ENCODE assay signal across 9 cellular contexts in the genomic region with DNA sequence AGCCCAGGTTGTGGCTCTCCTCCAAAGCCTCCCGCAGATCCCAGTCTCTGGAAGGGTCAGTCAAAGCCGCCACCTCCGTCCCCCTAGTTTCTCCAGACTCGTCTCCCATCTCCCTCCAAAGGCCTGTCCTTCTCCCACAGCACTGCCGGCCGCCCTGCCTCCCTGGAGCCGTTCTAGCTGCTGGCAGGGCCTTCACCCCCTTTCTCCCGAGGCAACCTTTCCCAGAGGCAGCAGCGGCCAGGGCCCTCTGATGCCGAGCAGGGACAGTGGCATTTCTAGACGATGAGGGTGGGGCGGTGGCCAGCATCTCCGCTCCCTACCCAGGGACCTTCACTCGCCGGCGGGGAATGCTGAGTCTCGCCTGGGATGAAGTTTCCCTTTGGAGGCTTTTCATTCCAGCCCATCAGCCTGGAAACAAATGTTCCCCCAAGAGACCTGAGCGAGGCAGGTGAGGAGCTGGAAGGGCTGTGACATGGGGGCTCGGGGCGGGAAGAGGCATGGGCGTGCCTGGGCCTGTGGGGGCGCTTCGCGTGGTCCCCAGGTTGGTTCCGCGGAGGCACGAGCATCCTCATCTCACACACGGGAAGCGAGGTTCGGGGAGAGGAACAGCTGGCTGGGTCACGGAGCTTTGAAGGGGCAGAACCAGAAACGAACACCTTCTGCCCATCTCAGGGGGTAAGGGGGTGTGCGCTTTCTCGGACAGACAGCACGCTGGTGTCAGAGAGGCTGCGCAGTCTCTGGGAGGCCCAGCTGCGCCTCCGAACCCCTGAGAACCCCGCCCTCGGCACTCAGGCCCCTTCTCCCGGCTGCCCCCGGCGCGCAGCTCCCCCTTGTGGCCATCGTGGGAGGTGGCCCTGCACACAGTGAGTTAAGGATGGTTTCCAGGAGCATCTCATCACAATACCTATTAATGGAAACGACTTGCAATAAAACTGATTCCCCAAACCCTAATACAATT. TPM values are rescaled to one million over a fixed set of nuclear protein-coding genes. Genes with fewer than 3 reads are reported as not detected.
DNase-seq lines count a peak whose midpoint lies in the region; ATAC-seq and TF ChIP-seq lines count a peak whose summit lies in the region.
"Had no signal": no experiment of that assay in that cellular context is flagged by ENCODE, and none has a peak within 500 bp of the region (broad histone marks: within the 10 kb centered on the region; RNA-seq: fewer than 3 reads in every experiment).

No MANE protein-coding gene starts in this region.

- no peaks in the 10 kb centered on the region for H3K27me3 Mint-ChIP-seq in T-helper 2 cell treated with Interferon-gamma antibody and Interleukin-4, amounts not matched to agents 5 μg/mL and 100 μg/mL, for 36 hours (ENCODE audit: low read depth)
- no peaks in the 10 kb centered on the region for H3K27me3 Mint-ChIP-seq in activated CD4-positive, alpha-beta T cell treated with anti-CD3 and anti-CD28 coated beads, Interleukin-2, amount 10 ng/mL, durations not matched to agents 24 days and 14 days
- H3K27me3 Mint-ChIP-seq: T-cell had no signal

- H3K27ac Mint-ChIP-seq in T-helper 2 cell treated with Interferon-gamma antibody and Interleukin-4, amounts not matched to agents 5 μg/mL and 100 μg/mL, for 36 hours: no peak overlapping the region
- no peak overlapping the region for H3K27ac Mint-ChIP-seq in activated CD4-positive, alpha-beta T cell treated with anti-CD3 and anti-CD28 coated beads, Interleukin-2, amount 10 ng/mL, durations not matched to agents 24 days and 14 days
- H3K27ac Mint-ChIP-seq: T-cell had no signal

- H3K36me3 Mint-ChIP-seq in T-helper 2 cell treated with Interferon-gamma antibody and Interleukin-4, amounts not matched to agents 5 μg/mL and 100 μg/mL, for 36 hours (ENCODE audit: low read depth): no peaks in the 10 kb centered on the region
- H3K36me3 Mint-ChIP-seq in activated CD4-positive, alpha-beta T cell treated with anti-CD3 and anti-CD28 coated beads, Interleukin-2, amount 10 ng/mL, durations not matched to agents 24 days and 14 days (ENCODE audit: low read depth): no peaks in the 10 kb centered on the region

- H3K9me3 ChIP-seq in testis: no peaks in the 10 kb centered on the region

- H3K27ac ChIP-seq in testis: no peak overlapping the region

- H3K36me3 ChIP-seq in testis (ENCODE audit: low read depth, missing control alignments): no peaks in the 10 kb centered on the region

- H3K4me3 ChIP-seq in fibroblast of the aortic adventitia (ENCODE audit: low read depth, low read length) (no peak overlapping the region), testis (peak overlapping the region in 1 of 2 donors; percentile 36)

- H3K27me3 ChIP-seq in testis: no peaks in the 10 kb centered on the region

- TF ChIP-seq CTCF in fibroblast of the aortic adventitia (IDR thresholded peaks at IDR 0.05; ENCODE audit: insufficient read depth, low read length) (peak; percentile 48), testis (IDR thresholded peaks at IDR 0.05) (peak in 2 of 3 experiments; percentile 45 to 54)

- no peak overlapping the region for H3K4me3 Mint-ChIP-seq in T-helper 2 cell treated with Interferon-gamma antibody and Interleukin-4, amounts not matched to agents 5 μg/mL and 100 μg/mL, for 36 hours
- H3K4me3 Mint-ChIP-seq in activated CD4-positive, alpha-beta T cell treated with anti-CD3 and anti-CD28 coated beads, Interleukin-2, amount 10 ng/mL, durations not matched to agents 24 days and 14 days: no peak overlapping the region
- H3K4me3 Mint-ChIP-seq: T-cell had no signal

- intact Hi-C loops in activated CD4-positive, alpha-beta T cell treated with anti-CD3 and anti-CD28 coated beads, Interleukin-2, amount 10 ng/mL, durations not matched to agents 24 days and 14 days (cut with micrococcal nuclease): no loop called here
- intact Hi-C loops in testis (cut with DNase I; ENCODE audit: low total_unique reads): no loop called here

- H3K4me1 ChIP-seq in testis: peaks cover 3% of the 10 kb centered on the region

- no peaks in the 10 kb centered on the region for H3K4me1 Mint-ChIP-seq in T-helper 2 cell treated with Interferon-gamma antibody and Interleukin-4, amounts not matched to agents 5 μg/mL and 100 μg/mL, for 36 hours (ENCODE audit: low read depth)
- no peaks in the 10 kb centered on the region for H3K4me1 Mint-ChIP-seq in activated CD4-positive, alpha-beta T cell treated with anti-CD3 and anti-CD28 coated beads, Interleukin-2, amount 10 ng/mL, durations not matched to agents 24 days and 14 days
- H3K4me1 Mint-ChIP-seq: T-cell had no signal

- WGBS in testis, 2 donors: 40 to 64% methylated on average over 42 to 46 of the region's 46 CpGs

- peak in 3 of 5 experiments; percentile 12 to 30 (median 18) for DNase-seq in T-helper 2 cell
- no peak for DNase-seq in T-helper 2 cell treated with Interferon-gamma antibody and Interleukin-4, amounts not matched to agents 5 μg/mL and 100 μg/mL, for 36 hours (ENCODE audit: low spot score)
- DNase-seq in activated CD4-positive, alpha-beta T cell treated with anti-CD3 and anti-CD28 coated beads, Interleukin-2, amount 10 ng/mL, durations not matched to agents 24 days and 14 days: peak; percentile 82
- DNase-seq in fibroblast of the aortic adventitia (ENCODE audit: low read depth): no peak
- peak; percentile 54 for DNase-seq in testis
- DNase-seq in cerebellar cortex (ENCODE audit: low spot score): no peak
- DNase-seq in COLO829 (ENCODE audit: low spot score): no peak

- ATAC-seq in HG03139 (IDR thresholded peaks at IDR 0.05; ENCODE audit: unreplicated experiment): no peak

- H3K9me3 Mint-ChIP-seq in T-helper 2 cell treated with Interferon-gamma antibody and Interleukin-4, amounts not matched to agents 5 μg/mL and 100 μg/mL, for 36 hours: no peaks in the 10 kb centered on the region
- H3K9me3 Mint-ChIP-seq in activated CD4-positive, alpha-beta T cell treated with anti-CD3 and anti-CD28 coated beads, Interleukin-2, amount 10 ng/mL, durations not matched to agents 24 days and 14 days: no peaks in the 10 kb centered on the region
- H3K9me3 Mint-ChIP-seq: T-cell had no signal

- no peak for TF ChIP-seq POLR2A in testis (IDR thresholded peaks at IDR 0.05)

RNA-seq across cellular contexts. Expression of gene KLHL35, which starts 18.1 kb away (rescaled TPM):
- total RNA-seq in activated CD4-positive, alpha-beta T cell treated with anti-CD3 and anti-CD28 coated beads, Interleukin-2, amount 10 ng/mL, durations not matched to agents 24 days and 14 days: 1.7 and 2.0 TPM in 2 replicates
- 3.0 and 3.8 TPM in 2 replicates for total RNA-seq in fibroblast of the aortic adventitia (ENCODE audit: low replicate concordance)
- total RNA-seq in testis: 10 to 100 TPM; 51.2 to 58.2 TPM
- 15.4 TPM for polyA plus RNA-seq in testis (ENCODE audit: insufficient read depth, low read depth, low replicate concordance)

RNA-seq across cellular contexts. Expression of gene RPS3, which starts 51.8 kb away (rescaled TPM):
- total RNA-seq in activated CD4-positive, alpha-beta T cell treated with anti-CD3 and anti-CD28 coated beads, Interleukin-2, amount 10 ng/mL, durations not matched to agents 24 days and 14 days: 3,383 and 3,385 TPM in 2 replicates
- total RNA-seq in fibroblast of the aortic adventitia (ENCODE audit: low replicate concordance) (2,208 and 3,605 TPM in 2 replicates), testis (100 to 1,000 TPM; 464 to 925 TPM)
- 1,294 TPM for polyA plus RNA-seq in testis (ENCODE audit: insufficient read depth, low read depth, low replicate concordance)

Comparison
In these comparisons a context has a peak if more than half of its experiments do, and no peak if none do; other contexts are left out.
1. DNase-seq: peak in T-helper 2 cell (3 of 5), activated CD4-positive, alpha-beta T cell treated with anti-CD3 and anti-CD28 coated beads, Interleukin-2, amount 10 ng/mL, durations not matched to agents 24 days and 14 days (single experiment) and testis (single experiment); none in T-helper 2 cell treated with Interferon-gamma antibody and Interleukin-4, amounts not matched to agents 5 μg/mL and 100 μg/mL, for 36 hours (single experiment), fibroblast of the aortic adventitia (single experiment), cerebellar cortex (single experiment) and COLO829 (single experiment).
2. RNA of gene KLHL35, which starts 18.1 kb away (total RNA-seq): 51.2 to 58.2 TPM in testis; 3.0 to 3.8 TPM in fibroblast of the aortic adventitia and 1.7 to 2.0 TPM in activated CD4-positive, alpha-beta T cell treated with anti-CD3 and anti-CD28 coated beads, Interleukin-2, amount 10 ng/mL, durations not matched to agents 24 days and 14 days; every median in the first group is over 10 times any median in the second.